ENCODE assay signal across 13 cellular contexts in genomic region chr4:23932935-23933334, GRCh38. TPM values are rescaled to one million over a fixed set of nuclear protein-coding genes. Genes with fewer than 3 reads are reported as not detected.
DNase-seq lines count a peak whose midpoint lies in the region; ATAC-seq, FAIRE-seq and TF ChIP-seq lines count a peak whose summit lies in the region.
"Had no signal": no experiment of that assay in that cellular context is flagged by ENCODE, and none has a peak within 500 bp of the region (broad histone marks: within the 10 kb centered on the region; RNA-seq: fewer than 3 reads in every experiment).

No MANE protein-coding gene starts in this region.

- intact Hi-C loops in psoas muscle (cut with DNase I) = loop anchor here (5.0 kb wide), 2 partner anchors 41 to 46 kb away; partner anchors contain the start of gene PPARGC1A (in 1 of the 2)

- ATAC-seq in RWPE2 (ENCODE audit: low read depth) = no peak
- ATAC-seq in psoas muscle = no peak
- no peak for ATAC-seq in HG03442 (IDR thresholded peaks at IDR 0.05; ENCODE audit: unreplicated experiment)
- ATAC-seq in HG02571 (IDR thresholded peaks at IDR 0.05; ENCODE audit: unreplicated experiment) = no peak
- ATAC-seq in GM19397 (IDR thresholded peaks at IDR 0.05; ENCODE audit: unreplicated experiment) = no peak
- ATAC-seq: effector memory CD8-positive, alpha-beta T cell had no signal

- no peaks in the 10 kb centered on the region for H3K27me3 ChIP-seq in RWPE2 (ENCODE audit: insufficient read depth, poor library complexity, severe bottlenecking)
- H3K27me3 ChIP-seq in psoas muscle (ENCODE audit: insufficient read depth in 3 of 3, low read length in 2 of 3) = no peaks in the 10 kb centered on the region
- H3K27me3 ChIP-seq in small intestine (ENCODE audit: control insufficient read depth in 2 of 2, insufficient read depth in 2 of 2, low read length in 2 of 2) = no peaks in the 10 kb centered on the region

- TF ChIP-seq CTCF in RWPE2 (IDR thresholded peaks at IDR 0.05; ENCODE audit: poor library complexity, severe bottlenecking) (peak; percentile 9), fibroblast of the aortic adventitia (IDR thresholded peaks at IDR 0.05; ENCODE audit: insufficient read depth, low read length) (peak; percentile 43), psoas muscle (IDR thresholded peaks at IDR 0.05) (peak; percentile 21)

- no peak overlapping the region for H3K4me3 ChIP-seq in RWPE2 (ENCODE audit: severe bottlenecking)
- H3K4me3 ChIP-seq in fibroblast of the aortic adventitia (ENCODE audit: low read depth, low read length) = no peak overlapping the region
- H3K4me3 ChIP-seq in psoas muscle = no peak overlapping the region
- H3K4me3 ChIP-seq in small intestine (ENCODE audit: low read depth in 1 of 2, low read length in 2 of 2) = no peak overlapping the region

- H3K27ac ChIP-seq in RWPE2 (ENCODE audit: poor library complexity, severe bottlenecking) = no peak overlapping the region
- H3K27ac ChIP-seq in psoas muscle = peak overlapping the region; percentile 27
- H3K27ac ChIP-seq in small intestine (ENCODE audit: low read depth in 1 of 2, low read length in 1 of 2) = no peak overlapping the region
- H3K27ac ChIP-seq: HL-60 had no signal

- peak; percentile 29 for DNase-seq in EH (ENCODE audit: low read depth)
- no peak for DNase-seq in RWPE2 (ENCODE audit: low spot score)
- peak; percentile 34 for DNase-seq in fibroblast of the aortic adventitia (ENCODE audit: low read depth)
- DNase-seq in psoas muscle = no peak
- no peak for DNase-seq in small intestine
- DNase-seq: activated CD4-positive, alpha-beta memory T cell treated with anti-CD3 and anti-CD28 coated beads for 36 hours; activated naive CD4-positive, alpha-beta T cell treated with Interleukin-2 at 50 U/mL for 16 hours; effector memory CD8-positive, alpha-beta T cell; kidney had no signal

- 39 to 55% (median 46%) methylated on average over 4 of the region's 4 CpGs for WGBS in psoas muscle, 3 donors
- WGBS in small intestine, 3 donors = 43 to 53% (median 51%) methylated on average over 4 of the region's 4 CpGs

- H3K4me1 ChIP-seq in RWPE2 (ENCODE audit: insufficient read depth, poor library complexity, severe bottlenecking) = no peaks in the 10 kb centered on the region
- H3K4me1 ChIP-seq in psoas muscle = peaks cover 38% of the 10 kb centered on the region
- no peaks in the 10 kb centered on the region for H3K4me1 ChIP-seq in small intestine (ENCODE audit: control insufficient read depth in 2 of 2, insufficient read depth in 1 of 2, low read depth in 1 of 2, low read length in 1 of 2)

- H3K9me3 ChIP-seq in RWPE2 (ENCODE audit: severe bottlenecking) (no peaks in the 10 kb centered on the region), psoas muscle (no peaks in the 10 kb centered on the region), small intestine (ENCODE audit: control insufficient read depth, low read depth) (no peaks in the 10 kb centered on the region)

- H3K36me3 ChIP-seq in RWPE2 (ENCODE audit: low read depth) (no peaks in the 10 kb centered on the region), psoas muscle (ENCODE audit: insufficient read depth in 1 of 2, low read depth in 1 of 2) (no peaks in the 10 kb centered on the region), small intestine (ENCODE audit: control insufficient read depth in 2 of 2, insufficient read depth in 2 of 2, low read length in 2 of 2) (no peaks in the 10 kb centered on the region)

- no peak for FAIRE-seq in small intestine (lab: Jason Lieb, UNC)
- FAIRE-seq: kidney had no signal

RNA-seq across cellular contexts. Expression of gene PPARGC1A, which starts 43.1 kb away (rescaled TPM):
- total RNA-seq in fibroblast of the aortic adventitia (ENCODE audit: low replicate concordance) (0.81 and 15.9 TPM in 2 replicates), psoas muscle (10 to 100 TPM in 3 of 4 donors, 1 to 10 TPM in 1; 7.8 to 89.3 (median 53.0) TPM)
- polyA plus RNA-seq in psoas muscle (10 to 100 TPM; 13.0 to 64.3 (median 33.1) TPM), small intestine (1 to 10 TPM; 2.6 to 8.1 (median 5.4) TPM)
- total RNA-seq: activated CD4-positive, alpha-beta memory T cell treated with anti-CD3 and anti-CD28 coated beads for 36 hours had no signal

Comparison
In these comparisons a context has a peak if more than half of its experiments do, and no peak if none do; other contexts are left out.
1. DNase-seq: peak in EH (single experiment) and fibroblast of the aortic adventitia (single experiment); none in RWPE2 (single experiment), psoas muscle (0 of 2) and small intestine (single experiment).
2. Peak in every context shown above with its lines, with median percentiles within 50 percentile points of each other: CTCF ChIP-seq.